ENCODE assay signal across 8 cellular contexts in the genomic region with DNA sequence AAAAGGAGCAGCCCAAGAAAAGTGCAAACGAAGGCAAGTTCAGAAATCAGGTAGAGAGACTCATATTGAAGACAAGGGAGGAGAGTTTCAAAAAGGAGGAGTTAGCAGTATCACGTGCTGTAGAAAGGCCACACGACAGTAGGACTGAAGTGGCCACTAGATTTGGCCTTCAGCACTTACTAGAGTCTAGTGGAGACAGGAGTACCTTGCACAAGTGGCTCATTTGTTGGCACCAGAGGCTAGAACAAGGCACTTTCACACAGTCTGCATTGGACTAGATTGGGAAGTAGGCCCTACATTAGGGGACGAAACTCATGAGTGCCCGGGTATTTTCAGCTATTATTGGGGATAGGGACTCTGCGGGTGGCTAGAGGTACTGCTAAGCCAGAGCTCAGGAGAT. TPM values are rescaled to one million over a fixed set of nuclear protein-coding genes. Genes with fewer than 3 reads are reported as not detected.
DNase-seq lines count a peak whose midpoint lies in the region; ATAC-seq, FAIRE-seq and TF ChIP-seq lines count a peak whose summit lies in the region.

No MANE protein-coding gene starts in this region.

- H3K27ac ChIP-seq in Panc1 (ENCODE audit: low read length), result peak overlapping the region; percentile 86; the same call in 1 of the 2 replicates

- no peaks in the 10 kb centered on the region for H3K27me3 ChIP-seq in Panc1 (ENCODE audit: control insufficient read depth, insufficient read depth, low read length)

- no peak for ATAC-seq in Panc1
- ATAC-seq in stimulated activated effector memory CD8-positive, alpha-beta T cell treated with anti-CD3 and anti-CD28 coated beads, Interleukin-12 subunit alpha, Interleukin-12 subunit beta, amount 100 ng/mL, for 72 hours, result no peak

- intact Hi-C loops in Panc1 (cut with micrococcal nuclease; ENCODE audit: unreplicated experiment), result no loop called here

- peaks cover 29% of the 10 kb centered on the region for H3K4me1 Mint-ChIP-seq in glutamatergic neuron (ENCODE audit: low read depth, unreplicated experiment)
- H3K4me1 Mint-ChIP-seq in stimulated activated effector memory CD8-positive, alpha-beta T cell treated with anti-CD3 and anti-CD28 coated beads, Interleukin-12 subunit alpha, Interleukin-12 subunit beta, amount 100 ng/mL, for 72 hours, result peaks cover 42% of the 10 kb centered on the region

- DNase-seq in SHP77 (lab: John Stamatoyannopoulos, UW) (peak; percentile 18 to 24), SHP77 treated with DMSO at 0.1 percent for 48 hours (lab: John Stamatoyannopoulos, UW) (no peak), Panc1 (ENCODE audit: low read depth, low spot score) (no peak), glutamatergic neuron (no peak), GF-D8 (lab: John Stamatoyannopoulos, UW) (no peak), EL (no peak), GM19239 (ENCODE audit: insufficient read length, low spot score) (no peak)
- DNase-seq in stimulated activated effector memory CD8-positive, alpha-beta T cell treated with anti-CD3 and anti-CD28 coated beads, Interleukin-12 subunit alpha, Interleukin-12 subunit beta, amount 100 ng/mL, for 72 hours (ENCODE audit: low spot score in 2 of 2), result peak in 1 of 2 donors; percentile 54

- POLR2A ChIA-PET in Panc1 (lab: Charles Lee), result interaction anchor here (0.6 kb wide), 1 partner anchor 38 kb away, joined by 3 read pairs; no protein-coding TSS in a partner anchor

- no peak overlapping the region for H3K4me3 ChIP-seq in Panc1 (ENCODE audit: low read depth in 2 of 2, low read length in 2 of 2)

- H3K27me3 Mint-ChIP-seq in glutamatergic neuron (ENCODE audit: unreplicated experiment), result peaks cover 22% of the 10 kb centered on the region

- H3K4me3 Mint-ChIP-seq in glutamatergic neuron (ENCODE audit: unreplicated experiment), result peak overlapping the region; percentile 61
- H3K4me3 Mint-ChIP-seq in stimulated activated effector memory CD8-positive, alpha-beta T cell treated with anti-CD3 and anti-CD28 coated beads, Interleukin-12 subunit alpha, Interleukin-12 subunit beta, amount 100 ng/mL, for 72 hours, result peak overlapping the region; percentile 93

- in situ Hi-C loops in Panc1 (cut with HindIII; ENCODE audit: low pct_unique_long_range_greater_than_20kb, low sequenced_read_pairs), result no loop called here

- H3K4me1 ChIP-seq in Panc1 (ENCODE audit: control insufficient read depth, insufficient read depth, low read length), result peaks cover 28% of the 10 kb centered on the region

- peaks cover 11% of the 10 kb centered on the region for H3K9me3 Mint-ChIP-seq in glutamatergic neuron (ENCODE audit: unreplicated experiment)
- no peaks in the 10 kb centered on the region for H3K9me3 Mint-ChIP-seq in stimulated activated effector memory CD8-positive, alpha-beta T cell treated with anti-CD3 and anti-CD28 coated beads, Interleukin-12 subunit alpha, Interleukin-12 subunit beta, amount 100 ng/mL, for 72 hours

- no peaks in the 10 kb centered on the region; the same call in 1 of the 2 replicates for H3K36me3 ChIP-seq in Panc1 (ENCODE audit: control insufficient read depth, insufficient read depth, low read length)

- BruUV-seq in Panc1 (replicated peaks; lab: Mats Ljungman, UMichigan), result no TSS peak

- peaks cover 5% of the 10 kb centered on the region for H3K36me3 Mint-ChIP-seq in glutamatergic neuron (ENCODE audit: unreplicated experiment)
- H3K36me3 Mint-ChIP-seq in stimulated activated effector memory CD8-positive, alpha-beta T cell treated with anti-CD3 and anti-CD28 coated beads, Interleukin-12 subunit alpha, Interleukin-12 subunit beta, amount 100 ng/mL, for 72 hours, result peaks cover 17% of the 10 kb centered on the region

- peak overlapping the region; percentile 76 for H3K27ac Mint-ChIP-seq in glutamatergic neuron (ENCODE audit: unreplicated experiment)
- H3K27ac Mint-ChIP-seq in stimulated activated effector memory CD8-positive, alpha-beta T cell treated with anti-CD3 and anti-CD28 coated beads, Interleukin-12 subunit alpha, Interleukin-12 subunit beta, amount 100 ng/mL, for 72 hours, result peak overlapping the region; percentile 98

- no peak for FAIRE-seq in GM19239 (lab: Jason Lieb, UNC)

- TF ChIP-seq CTCF in Panc1 (IDR thresholded peaks at IDR 0.05), result no peak
- no peak for TF ChIP-seq CTCF in glutamatergic neuron (IDR thresholded peaks at IDR 0.05; ENCODE audit: partially characterized antibody, unreplicated experiment)

- H3K9me3 ChIP-seq in Panc1 (ENCODE audit: control insufficient read depth, insufficient read depth, low read depth, low read length), result no peaks in the 10 kb centered on the region

- CTCF ChIA-PET in Panc1 (lab: Charles Lee), result no interaction called here

RNA-seq across cellular contexts. Expression of gene NCOA1, which starts 1.6 kb away (rescaled TPM):
- total RNA-seq in Panc1 (2021; ENCODE audit: unreplicated experiment) (24.6 TPM), glutamatergic neuron (ENCODE audit: unreplicated experiment) (75.1 TPM)
- 12.2 TPM for polyA plus RNA-seq in Panc1 (2012; ENCODE audit: insufficient read length)

Comparison
In these comparisons a context has a peak if more than half of its experiments do, and no peak if none do; other contexts are left out.
1. DNase-seq: peak in SHP77 (2 of 2); none in SHP77 treated with DMSO at 0.1 percent for 48 hours (single experiment), Panc1 (single experiment), glutamatergic neuron (single experiment), GF-D8 (single experiment), EL (single experiment) and GM19239 (single experiment).